ENCODE assay signal across 20 cellular contexts in the genomic region with DNA sequence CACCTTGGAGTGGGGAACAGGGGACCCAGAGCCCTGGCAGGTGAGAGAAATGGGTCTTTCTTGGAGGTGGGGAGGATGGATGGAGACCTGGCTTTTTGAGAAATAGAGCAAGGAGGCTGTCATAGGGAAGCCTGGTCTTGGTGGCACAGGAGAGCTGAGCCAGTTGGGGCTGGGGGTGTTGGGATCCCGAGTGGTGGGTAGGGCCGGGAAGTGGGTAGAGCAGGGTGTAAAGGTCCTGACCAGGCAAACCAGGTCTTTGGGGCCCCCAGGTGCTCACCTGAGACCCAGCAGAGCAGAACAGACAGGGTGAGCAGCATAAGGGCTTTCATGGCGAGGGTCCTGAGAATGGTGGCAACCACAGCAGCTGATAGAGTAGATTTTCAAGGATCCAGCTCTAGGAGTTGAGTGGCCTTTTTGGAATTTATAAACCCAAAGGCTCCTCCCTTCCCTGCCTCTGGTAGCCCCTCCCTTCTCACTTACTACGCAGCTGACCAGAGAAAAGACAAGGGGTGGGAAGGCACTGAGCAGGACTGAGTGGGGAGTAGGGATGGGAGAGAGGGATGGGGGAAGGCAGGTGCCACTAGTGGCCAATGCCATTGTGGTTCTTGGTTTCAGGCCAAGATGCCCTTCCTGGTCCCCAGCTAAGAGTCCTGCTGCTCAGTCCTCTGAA. TPM values are rescaled to one million over a fixed set of nuclear protein-coding genes. Genes with fewer than 3 reads are reported as not detected.
"Had no signal": no experiment of that assay in that cellular context is flagged by ENCODE, and none has a peak within 500 bp of the region (broad histone marks: within the 10 kb centered on the region; RNA-seq: fewer than 3 reads in every experiment).

A gene with protein sequence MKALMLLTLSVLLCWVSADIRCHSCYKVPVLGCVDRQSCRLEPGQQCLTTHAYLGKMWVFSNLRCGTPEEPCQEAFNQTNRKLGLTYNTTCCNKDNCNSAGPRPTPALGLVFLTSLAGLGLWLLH (minus strand): TSS at position 396 of the 670 bp plus-strand sequence. CDS start 67 bp downstream, at position 329.

- H3K4me1 ChIP-seq: colonic mucosa had no signal

- H3K27me3 ChIP-seq: adrenal gland, colonic mucosa, hepatocyte had no signal

- H3K9me3 ChIP-seq: adrenal gland, colonic mucosa had no signal

- H3K79me2 ChIP-seq: hepatocyte had no signal

- H3K9me3 Mint-ChIP-seq: activated T-cell treated with anti-CD3 and anti-CD28 coated beads, Interleukin-2, amount 50 U/mL, for 24 hours; naive B cell had no signal

- H3K36me3 ChIP-seq: adrenal gland, colonic mucosa had no signal

- H3K4me3 ChIP-seq: adrenal gland, colonic mucosa, hepatocyte had no signal

- H3K36me3 Mint-ChIP-seq: activated CD8-positive, alpha-beta memory T cell treated with anti-CD3 and anti-CD28 coated beads, Interleukin-2, amount 10 ng/mL, durations not matched to agents 7 days and 5 days had no signal

- H2AFZ ChIP-seq: hepatocyte had no signal

- H3K4me3 Mint-ChIP-seq: activated CD8-positive, alpha-beta memory T cell treated with anti-CD3 and anti-CD28 coated beads, Interleukin-2, amount 10 ng/mL, durations not matched to agents 7 days and 5 days; activated T-cell treated with anti-CD3 and anti-CD28 coated beads, Interleukin-2, amount 50 U/mL, for 24 hours had no signal

- H3K27ac Mint-ChIP-seq: activated T-cell treated with anti-CD3 and anti-CD28 coated beads, Interleukin-2, amount 50 U/mL, for 24 hours; progenitor cell of endocrine pancreas had no signal

- H3K27me3 Mint-ChIP-seq: activated T-cell treated with anti-CD3 and anti-CD28 coated beads, Interleukin-2, amount 50 U/mL, for 24 hours; naive B cell; progenitor cell of endocrine pancreas had no signal

- DNase-seq: activated CD4-positive, alpha-beta T cell treated with anti-CD3 and anti-CD28 coated beads, Interleukin-2, amount 50 U/mL, for 1 hour; activated CD4-positive, CD25-positive, alpha-beta regulatory T cell; activated CD8-positive, alpha-beta memory T cell treated with anti-CD3 and anti-CD28 coated beads, Interleukin-2, amount 10 ng/mL, durations not matched to agents 7 days and 5 days; activated effector memory CD4-positive, alpha-beta T cell treated with anti-CD3 and anti-CD28 coated beads, Interleukin-2, amount 50 U/mL, for 16 hours; activated T-cell treated with anti-CD3 and anti-CD28 coated beads, Interleukin-2, amount 50 U/mL, for 24 hours; adrenal gland; colonic mucosa; effector CD8-positive, alpha-beta T cell; kidney glomerular epithelial cell; naive B cell; nucleus accumbens; stimulated activated CD4-positive, alpha-beta T cell treated with anti-CD3 and anti-CD28 coated beads, Interleukin-1b, Interleukin-23, amount 100 ng/mL, for 48 hours; stimulated activated naive CD4-positive, alpha-beta T cell had no signal

- H3K27ac ChIP-seq: adrenal gland, colonic mucosa, hepatocyte had no signal

- H3K4me2 ChIP-seq: hepatocyte had no signal

RNA-seq across cellular contexts. Expression of the gene that starts here (rescaled TPM):
- total RNA-seq: activated CD8-positive, alpha-beta memory T cell treated with anti-CD3 and anti-CD28 coated beads, Interleukin-2, amount 10 ng/mL, durations not matched to agents 7 days and 5 days; adrenal gland; cardiac septum; hepatocyte; liver; right cardiac atrium; T-helper 2 cell treated with Interferon-gamma antibody and Interleukin-4, amounts not matched to agents 100 ng/mL and 5 ng/mL, for 36 hours; ureter had no signal
- polyA plus RNA-seq: adrenal gland, liver had no signal
